In the genomic region with DNA sequence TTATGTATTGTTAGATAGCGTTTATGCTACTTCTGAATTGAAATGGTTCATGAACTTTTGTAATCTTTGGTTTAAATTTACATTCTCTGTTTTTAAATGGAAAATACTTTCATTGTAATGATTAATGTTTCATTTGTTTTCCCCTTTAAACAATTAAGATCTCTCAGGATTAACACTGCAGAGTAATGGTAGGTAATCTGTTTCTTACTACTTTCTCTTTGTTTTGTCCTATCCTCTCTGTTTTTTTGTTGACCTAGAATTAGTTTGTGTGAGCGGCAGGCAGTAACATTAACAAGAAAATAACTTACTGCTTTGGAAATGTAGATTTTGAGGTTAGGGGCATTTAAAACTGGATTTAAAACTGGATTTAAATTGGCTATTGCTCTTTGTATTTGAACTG, we compare ENCODE assay signal across 19 cellular contexts.
"Had no signal": no experiment of that assay in that cellular context is flagged by ENCODE, and none has a peak within 500 bp of the region (broad histone marks: within the 10 kb centered on the region; RNA-seq: fewer than 3 reads in every experiment).

No MANE protein-coding gene starts in this region.

- H3K4me3 ChIP-seq: hepatocyte, testis, upper lobe of right lung had no signal

- FAIRE-seq: TTC549 had no signal

- H3K27me3 ChIP-seq: hepatocyte, neutrophil, testis, upper lobe of right lung had no signal

- H3K9me3 Mint-ChIP-seq: activated naive CD4-positive, alpha-beta T cell treated with anti-CD3 and anti-CD28 coated beads for 36 hours; brain; dendritic cell treated with granulocyte-macrophage colony-stimulating factor and Interleukin-4, amounts not matched to agents 40 ng/mL and 50 ng/mL, for 4 days; effector memory CD8-positive, alpha-beta T cell; T-helper 1 cell treated with Interleukin-12 subunit alpha and Interleukin-12 subunit beta and Interleukin-4 antibody, amounts not matched to agents 30 μg/mL and 1 μg/mL, for 36 hours had no signal

- H3K27me3 Mint-ChIP-seq: activated CD8-positive, alpha-beta memory T cell treated with anti-CD3 and anti-CD28 coated beads, Interleukin-2, amount 10 ng/mL, durations not matched to agents 7 days and 5 days; brain; dendritic cell treated with granulocyte-macrophage colony-stimulating factor and Interleukin-4, amounts not matched to agents 40 ng/mL and 50 ng/mL, for 4 days; effector memory CD8-positive, alpha-beta T cell had no signal

- H3K9me3 ChIP-seq: neutrophil, testis, upper lobe of right lung had no signal

- H3K4me3 Mint-ChIP-seq: activated CD8-positive, alpha-beta memory T cell treated with anti-CD3 and anti-CD28 coated beads, Interleukin-2, amount 10 ng/mL, durations not matched to agents 7 days and 5 days; activated naive CD4-positive, alpha-beta T cell treated with anti-CD3 and anti-CD28 coated beads for 36 hours; brain; dendritic cell treated with granulocyte-macrophage colony-stimulating factor and Interleukin-4, amounts not matched to agents 40 ng/mL and 50 ng/mL, for 4 days; effector memory CD8-positive, alpha-beta T cell; T-helper 1 cell treated with Interleukin-12 subunit alpha and Interleukin-12 subunit beta and Interleukin-4 antibody, amounts not matched to agents 30 μg/mL and 1 μg/mL, for 36 hours had no signal

- H3K27ac Mint-ChIP-seq: activated CD8-positive, alpha-beta memory T cell treated with anti-CD3 and anti-CD28 coated beads, Interleukin-2, amount 10 ng/mL, durations not matched to agents 7 days and 5 days; activated naive CD4-positive, alpha-beta T cell treated with anti-CD3 and anti-CD28 coated beads for 36 hours; dendritic cell treated with granulocyte-macrophage colony-stimulating factor and Interleukin-4, amounts not matched to agents 40 ng/mL and 50 ng/mL, for 4 days; T-helper 1 cell treated with Interleukin-12 subunit alpha and Interleukin-12 subunit beta and Interleukin-4 antibody, amounts not matched to agents 30 μg/mL and 1 μg/mL, for 36 hours had no signal

- DNase-seq: activated CD4-positive, CD25-positive, alpha-beta regulatory T cell; activated CD8-positive, alpha-beta memory T cell treated with anti-CD3 and anti-CD28 coated beads, Interleukin-2, amount 10 ng/mL, durations not matched to agents 7 days and 5 days; activated naive CD4-positive, alpha-beta T cell treated with anti-CD3 and anti-CD28 coated beads for 36 hours; amygdala; cerebellar nuclear complex; effector memory CD8-positive, alpha-beta T cell; midbrain; posterior cingulate gyrus; right cardiac atrium; stimulated activated CD4-positive, alpha-beta T cell treated with anti-CD3 and anti-CD28 coated beads, Interleukin-2, amount 100 ng/mL, for 24 hours; stimulated activated naive CD4-positive, alpha-beta T cell treated with Interleukin-2 at 50 U/mL for 16 hours; testis; upper lobe of right lung had no signal

- H3K27ac ChIP-seq: hepatocyte, neutrophil, testis, upper lobe of right lung had no signal

- ATAC-seq: activated CD8-positive, alpha-beta memory T cell treated with anti-CD3 and anti-CD28 coated beads, Interleukin-2, amount 10 ng/mL, durations not matched to agents 7 days and 5 days; effector memory CD8-positive, alpha-beta T cell; right cardiac atrium; upper lobe of right lung had no signal
